ENCODE assay signal across 8 cellular contexts in genomic region chr2:84314901-84315330, GRCh38.
DNase-seq lines count a peak whose midpoint lies in the region; ATAC-seq, FAIRE-seq and TF ChIP-seq lines count a peak whose summit lies in the region.

No MANE protein-coding gene starts in this region.

- DNase-seq in D721Med (ENCODE audit: insufficient read length, low spot score) (peak; percentile 25), NT2/D1 (ENCODE audit: low read depth, low spot score) (peak; percentile 86), epithelial cell of proximal tubule (ENCODE audit: low read depth) (peak; percentile 25)
- peak; percentile 31 for DNase-seq in activated CD8-positive, alpha-beta memory T cell treated with anti-CD3 and anti-CD28 coated beads, Interleukin-2, amount 50 U/mL, for 1 hour (ENCODE audit: extremely low read depth)
- DNase-seq in natural killer cell treated with Interleukin-12 subunit alpha and Interleukin-12 subunit beta and Interleukin-15 and Interleukin-18, amount 100 ng/mL, for 72 hours (ENCODE audit: low spot score) = peak; percentile 69
- peak; percentile 67 for DNase-seq in stimulated activated naive CD4-positive, alpha-beta T cell treated with Interleukin-2 at 50 U/mL for 16 hours (lab: John Stamatoyannopoulos, UW)

- H3K4me3 Mint-ChIP-seq in natural killer cell treated with Interleukin-12 subunit alpha and Interleukin-12 subunit beta and Interleukin-15 and Interleukin-18, amount 100 ng/mL, for 72 hours = no peak overlapping the region

- H3K36me3 Mint-ChIP-seq in natural killer cell treated with Interleukin-12 subunit alpha and Interleukin-12 subunit beta and Interleukin-15 and Interleukin-18, amount 100 ng/mL, for 72 hours = no peaks in the 10 kb centered on the region

- no peak overlapping the region for H3K4me3 ChIP-seq in NT2/D1 (ENCODE audit: insufficient read length, low read depth)
- no peak overlapping the region for H3K4me3 ChIP-seq in epithelial cell of proximal tubule (ENCODE audit: low read depth, low read length)

- TF ChIP-seq CTCF in D721Med (IDR thresholded peaks at IDR 0.05; ENCODE audit: insufficient read depth, missing control alignments) = peak; percentile 99
- peak; percentile 99 for TF ChIP-seq CTCF in epithelial cell of proximal tubule (conservative IDR thresholded peaks at IDR 0.05; ENCODE audit: low read depth, low read length)

- H3K36me3 ChIP-seq in NT2/D1 (ENCODE audit: insufficient read depth, insufficient read length, low read length) = no peaks in the 10 kb centered on the region

- no peak for FAIRE-seq in D721Med (lab: Jason Lieb, UNC)

- ATAC-seq in GM19467 (IDR thresholded peaks at IDR 0.05; ENCODE audit: unreplicated experiment) (peak; percentile 97), HG03558 (IDR thresholded peaks at IDR 0.05; ENCODE audit: extremely low read depth, unreplicated experiment) (peak; percentile 99)
- peak; percentile 73 to 83 for ATAC-seq in natural killer cell treated with Interleukin-12 subunit alpha and Interleukin-12 subunit beta and Interleukin-15 and Interleukin-18, amount 100 ng/mL, for 72 hours

- no peak overlapping the region for H3K27ac Mint-ChIP-seq in natural killer cell treated with Interleukin-12 subunit alpha and Interleukin-12 subunit beta and Interleukin-15 and Interleukin-18, amount 100 ng/mL, for 72 hours

- H3K9ac ChIP-seq in NT2/D1 (ENCODE audit: insufficient read length, low read depth) = no peak overlapping the region

- H3K9me3 Mint-ChIP-seq in natural killer cell treated with Interleukin-12 subunit alpha and Interleukin-12 subunit beta and Interleukin-15 and Interleukin-18, amount 100 ng/mL, for 72 hours = no peaks in the 10 kb centered on the region

- peaks cover 2% of the 10 kb centered on the region for H3K4me1 ChIP-seq in NT2/D1 (ENCODE audit: insufficient read depth, insufficient read length)

- H3K4me1 Mint-ChIP-seq in natural killer cell treated with Interleukin-12 subunit alpha and Interleukin-12 subunit beta and Interleukin-15 and Interleukin-18, amount 100 ng/mL, for 72 hours (ENCODE audit: low read depth in 2 of 2) = peaks cover 3 to 6% of the 10 kb centered on the region in 2 donors

- no peaks in the 10 kb centered on the region for H3K9me3 ChIP-seq in NT2/D1 (ENCODE audit: insufficient read depth, low read length)

- peaks cover 0 to 6% of the 10 kb centered on the region in 2 donors for H3K27me3 Mint-ChIP-seq in natural killer cell treated with Interleukin-12 subunit alpha and Interleukin-12 subunit beta and Interleukin-15 and Interleukin-18, amount 100 ng/mL, for 72 hours

- H3K27me3 ChIP-seq in NT2/D1 (ENCODE audit: insufficient read depth, insufficient read length) = no peaks in the 10 kb centered on the region

Comparison
In these comparisons a context has a peak if more than half of its experiments do, and no peak if none do; other contexts are left out.
1. DNase-seq: peak in every context shown above with its lines; median percentile 86 in NT2/D1; 69 in natural killer cell treated with Interleukin-12 subunit alpha and Interleukin-12 subunit beta and Interleukin-15 and Interleukin-18, amount 100 ng/mL, for 72 hours; 67 in stimulated activated naive CD4-positive, alpha-beta T cell treated with Interleukin-2 at 50 U/mL for 16 hours; 31 in activated CD8-positive, alpha-beta memory T cell treated with anti-CD3 and anti-CD28 coated beads, Interleukin-2, amount 50 U/mL, for 1 hour; 25 in D721Med; 25 in epithelial cell of proximal tubule.